In genomic region chr7:28070311-28071055, GRCh38 we compare ENCODE assay signal across 13 cellular contexts.
A peak's percentile ranks its signal among the peaks of the same experiment; 100 is the strongest.
DNase-seq lines count a peak whose midpoint lies in the region; ATAC-seq and TF ChIP-seq lines count a peak whose summit lies in the region.
"Had no signal": no experiment of that assay in that cellular context is flagged by ENCODE, and none has a peak within 500 bp of the region (broad histone marks: within the 10 kb centered on the region; RNA-seq: fewer than 3 reads in every experiment).

No MANE protein-coding gene starts in this region.

- H3K27me3 ChIP-seq in AG04450 (ENCODE audit: control insufficient read depth, insufficient read depth, low read length): no peaks in the 10 kb centered on the region
- H3K27me3 ChIP-seq in gastroesophageal sphincter: no peaks in the 10 kb centered on the region
- H3K27me3 ChIP-seq in psoas muscle (ENCODE audit: insufficient read depth in 3 of 3, low read length in 2 of 3): no peaks in the 10 kb centered on the region
- H3K27me3 ChIP-seq: SJSA1 had no signal

- WGBS in gastroesophageal sphincter (ENCODE audit: low coverage in 1 of 2), 2 donors: 18 to 22% methylated on average over 8 to 9 of the region's 9 CpGs
- 54 to 63% (median 60%) methylated on average over 9 of the region's 9 CpGs for WGBS in psoas muscle, 3 donors

- H3K36me3 ChIP-seq in gastroesophageal sphincter: no peaks in the 10 kb centered on the region
- no peaks in the 10 kb centered on the region for H3K36me3 ChIP-seq in psoas muscle (ENCODE audit: insufficient read depth in 1 of 2, low read depth in 1 of 2)
- H3K36me3 ChIP-seq: SJSA1 had no signal

- H3K4me1 ChIP-seq in gastroesophageal sphincter (peaks cover 7 to 77% (median 12%) of the 10 kb centered on the region in 3 donors), psoas muscle (peaks cover 19% of the 10 kb centered on the region)

- no peak for TF ChIP-seq POLR2A in gastroesophageal sphincter (IDR thresholded peaks at IDR 0.05)

- H3K27ac ChIP-seq in AG04450 (ENCODE audit: low read depth, low read length) (peak overlapping the region; percentile 47), gastroesophageal sphincter (peak overlapping the region; percentile 39 to 78 (median 69)), psoas muscle (peak overlapping the region; percentile 20)
- H3K27ac ChIP-seq: SJSA1 had no signal

- H3K4me3 ChIP-seq in AG04450 (ENCODE audit: low read depth, low read length): no peak overlapping the region
- H3K4me3 ChIP-seq in gastroesophageal sphincter: peak overlapping the region in 1 of 2 donors; percentile 12
- H3K4me3 ChIP-seq in psoas muscle: no peak overlapping the region

- TF ChIP-seq CTCF in AG04450 (IDR thresholded peaks at IDR 0.05; ENCODE audit: low read depth, low read length) (no peak), gastroesophageal sphincter (IDR thresholded peaks at IDR 0.05) (no peak), psoas muscle (IDR thresholded peaks at IDR 0.05) (no peak)

- intact Hi-C loops in psoas muscle (cut with DNase I): no loop called here

- no peak for DNase-seq in AG04450 (ENCODE audit: low read depth, low spot score)
- DNase-seq in LHCN-M2 (ENCODE audit: low read depth): peak; percentile 54
- peak in 1 of 2 donors; percentile 26 for DNase-seq in psoas muscle
- DNase-seq in DMS153 (lab: John Stamatoyannopoulos, UW): no peak
- DNase-seq in stimulated activated CD4-positive, alpha-beta T cell treated with anti-CD3 and anti-CD28 coated beads, Interleukin-4, amount 100 ng/mL, for 1 hour: no peak
- DNase-seq in NCI-H345 treated with DMSO at 0.1 percent for 48 hours (lab: John Stamatoyannopoulos, UW; ENCODE audit: unreplicated experiment): no peak
- DNase-seq: activated CD8-positive, alpha-beta T cell treated with anti-CD3 and anti-CD28 coated beads, Interleukin-2, amount 10 ng/mL, durations not matched to agents 7 days and 5 days; activated gamma-delta T cell; glutamatergic neuron; MV-4-11 had no signal

- CTCF ChIA-PET in AG04450 (lab: Charles Lee): interaction anchor here (0.6 to 4.1 kb wide), 11 partner anchors 8 to 875 kb away, joined by 3 to 51 read pairs (median 6); no protein-coding TSS in a partner anchor

- ATAC-seq in gastroesophageal sphincter (peak; percentile 65), psoas muscle (peak in 3 of 4 donors; percentile 24 to 35 (median 30)), GM21390 (IDR thresholded peaks at IDR 0.05; ENCODE audit: unreplicated experiment) (no peak)
- ATAC-seq: activated CD8-positive, alpha-beta T cell treated with anti-CD3 and anti-CD28 coated beads, Interleukin-2, amount 10 ng/mL, durations not matched to agents 7 days and 5 days had no signal

- TF ChIP-seq EP300 in gastroesophageal sphincter (IDR thresholded peaks at IDR 0.05): no peak

- no peaks in the 10 kb centered on the region for H3K9me3 ChIP-seq in AG04450 (ENCODE audit: control insufficient read depth, insufficient read depth, low read length)
- no peaks in the 10 kb centered on the region for H3K9me3 ChIP-seq in gastroesophageal sphincter
- no peaks in the 10 kb centered on the region for H3K9me3 ChIP-seq in psoas muscle
- H3K9me3 ChIP-seq: SJSA1 had no signal

- POLR2A ChIA-PET in AG04450 (lab: Yijun Ruan, JAX): interaction anchor here (1.4 kb wide), 1 partner anchor 36 kb away, joined by 3 read pairs; no protein-coding TSS in a partner anchor
